ENCODE assay signal across 9 cellular contexts in genomic region chr21:38921511-38922215, GRCh38.
DNase-seq lines count a peak whose midpoint lies in the region; ATAC-seq and TF ChIP-seq lines count a peak whose summit lies in the region.
"Had no signal": no experiment of that assay in that cellular context is flagged by ENCODE, and none has a peak within 500 bp of the region (broad histone marks: within the 10 kb centered on the region; RNA-seq: fewer than 3 reads in every experiment).

No MANE protein-coding gene starts in this region.

- H3K36me3 ChIP-seq in colonic mucosa, result no peaks in the 10 kb centered on the region
- no peaks in the 10 kb centered on the region for H3K36me3 ChIP-seq in mucosa of descending colon (ENCODE audit: low read depth)
- H3K36me3 ChIP-seq in tibial nerve, result no peaks in the 10 kb centered on the region

- peak overlapping the region; percentile 44 for H3K27ac ChIP-seq in colonic mucosa
- peak overlapping the region; percentile 54 to 77 (median 66) for H3K27ac ChIP-seq in tibial nerve

- H3K9ac ChIP-seq in colonic mucosa (ENCODE audit: low read depth in 2 of 2, low read length in 2 of 2), result peak overlapping the region in 1 of 2 donors; percentile 53

- WGBS in tibial nerve, 2 donors, result 64 to 68% methylated on average over 5 of the region's 5 CpGs

- H3K27me3 ChIP-seq in colonic mucosa (no peaks in the 10 kb centered on the region), tibial nerve (no peaks in the 10 kb centered on the region)

- no peak overlapping the region for H3K4me3 ChIP-seq in colonic mucosa
- no peak overlapping the region for H3K4me3 ChIP-seq in mucosa of descending colon
- H3K4me3 ChIP-seq in tibial nerve, result no peak overlapping the region

- intact Hi-C loops in colonic mucosa (cut with DNase I), result no loop called here
- intact Hi-C loops in mucosa of descending colon (cut with DNase I, micrococcal nuclease), result no loop called here

- peak; percentile 57 for DNase-seq in NOMO-1 treated with DMSO at 0.1 percent for 48 hours (lab: John Stamatoyannopoulos, UW; ENCODE audit: unreplicated experiment)
- peak; percentile 59 for DNase-seq in colonic mucosa
- DNase-seq in mucosa of descending colon, result peak in 1 of 3 donors; percentile 65
- no peak for DNase-seq in tibial nerve (ENCODE audit: low spot score in 2 of 2)
- DNase-seq in ecto neural progenitor cell (ENCODE audit: low spot score), result no peak
- no peak for DNase-seq in amygdala (lab: John Stamatoyannopoulos, UW)
- DNase-seq: NCI-H1436 treated with DMSO at 0.1 percent for 48 hours, SW 1271 had no signal

- ATAC-seq in mucosa of descending colon, result peak; percentile 63
- no peak for ATAC-seq in GM19395 (IDR thresholded peaks at IDR 0.05; ENCODE audit: unreplicated experiment)

- H3K9me3 ChIP-seq in colonic mucosa (no peaks in the 10 kb centered on the region), mucosa of descending colon (no peaks in the 10 kb centered on the region), tibial nerve (no peaks in the 10 kb centered on the region)

- no peak for TF ChIP-seq EP300 in tibial nerve (IDR thresholded peaks at IDR 0.05)

- no peak for TF ChIP-seq POLR2A in tibial nerve (IDR thresholded peaks at IDR 0.05)

- TF ChIP-seq CTCF in colonic mucosa (IDR thresholded peaks at IDR 0.05) (no peak), mucosa of descending colon (IDR thresholded peaks at IDR 0.05) (no peak), tibial nerve (IDR thresholded peaks at IDR 0.05) (no peak)

- H3K4me1 ChIP-seq in colonic mucosa (peaks cover 5% of the 10 kb centered on the region), mucosa of descending colon (ENCODE audit: low read depth) (peaks cover 6% of the 10 kb centered on the region), tibial nerve (peaks cover 0 to 28% (median 19%) of the 10 kb centered on the region in 4 donors)

Comparison
In these comparisons a context has a peak if more than half of its experiments do, and no peak if none do; other contexts are left out.
1. DNase-seq: peak in NOMO-1 treated with DMSO at 0.1 percent for 48 hours (single experiment) and colonic mucosa (single experiment); none in tibial nerve (0 of 2), ecto neural progenitor cell (single experiment) and amygdala (0 of 56).